ENCODE assay signal across 30 cellular contexts in genomic region chr18:56121669-56122068, GRCh38.
DNase-seq lines count a peak whose midpoint lies in the region; FAIRE-seq and TF ChIP-seq lines count a peak whose summit lies in the region.
"Had no signal": no experiment of that assay in that cellular context is flagged by ENCODE, and none has a peak within 500 bp of the region (broad histone marks: within the 10 kb centered on the region; RNA-seq: fewer than 3 reads in every experiment).

No MANE protein-coding gene starts in this region.

- H3F3A ChIP-seq in SK-N-SH (replicated peaks; ENCODE audit: insufficient read depth) = no peaks in the 10 kb centered on the region

- no peaks in the 10 kb centered on the region for H3K9me3 ChIP-seq in SK-N-MC (ENCODE audit: low read depth, low read length)
- H3K9me3 ChIP-seq in SK-N-SH = no peaks in the 10 kb centered on the region
- H3K9me3 ChIP-seq: A549; BE2C; BLaER1; BLaER1 treated with 17β-estradiol and CSF1 and Interleukin-3, amounts not matched to agents 10 nM and 100 nM; Caco-2 had no signal

- 36% methylated on average over 1 of the region's 1 CpG for WGBS in SK-N-SH (ENCODE audit: low lambda C conversion rate)

- TF ChIP-seq RAD21 in SK-N-SH (IDR thresholded peaks at IDR 0.05; ENCODE audit: low read length) = no peak

- H3K4me2 ChIP-seq in SK-N-SH = no peak overlapping the region
- H3K4me2 ChIP-seq: A549; BLaER1; BLaER1 treated with 17β-estradiol and CSF1 and Interleukin-3, amounts not matched to agents 10 nM and 100 nM had no signal

- no peak overlapping the region for H2AFZ ChIP-seq in SK-N-SH (ENCODE audit: low read depth)

- peak; percentile 5 for FAIRE-seq in islet of Langerhans (lab: Jason Lieb, UNC)
- FAIRE-seq: A204.1, A549 had no signal

- no peaks in the 10 kb centered on the region for H3K4me1 ChIP-seq in SK-N-SH (ENCODE audit: control insufficient read depth in 1 of 2, insufficient read depth in 2 of 2, low read depth in 1 of 2, low read length in 1 of 2)
- H3K4me1 ChIP-seq: A549, BE2C, Caco-2 had no signal

- CTCF ChIA-PET in SK-N-SH (lab: Yijun Ruan, JAX) = no interaction called here

- TF ChIP-seq EP300 in SK-N-SH (IDR thresholded peaks at IDR 0.05; ENCODE audit: borderline replicate concordance in 1 of 2, low read depth in 1 of 2, low read length in 1 of 2) = no peak

- POLR2A ChIA-PET in SK-N-SH (lab: Yijun Ruan, JAX) = no interaction called here

- DNase-seq in SK-N-MC (ENCODE audit: low read depth, low spot score) = peak; percentile 94
- no peak for DNase-seq in SK-N-SH
- DNase-seq in MV-4-11 (lab: John Stamatoyannopoulos, UW) = no peak
- DNase-seq: 8988T; ACHN; AML-193; BE2C; C1 segment of cervical spinal cord; Caco-2; Calu3; CD4-positive, alpha-beta memory T cell; CD4-positive, alpha-beta T cell; CD4-positive, CD25-positive, alpha-beta regulatory T cell; CD8-positive, alpha-beta memory T cell; CD8-positive, alpha-beta T cell; COR-L47; DMS 273 treated with DMSO at 0.1 percent for 48 hours; DMS153; DMS53; DMS79; DMS79 treated with DMSO at 0.1 percent for 48 hours; DND-41; EL had no signal

- no peaks in the 10 kb centered on the region for H4K20me1 ChIP-seq in SK-N-SH (ENCODE audit: insufficient read depth)
- H4K20me1 ChIP-seq: BLaER1; BLaER1 treated with 17β-estradiol and CSF1 and Interleukin-3, amounts not matched to agents 10 nM and 100 nM had no signal

- no peak overlapping the region for H3K9ac ChIP-seq in SK-N-MC (ENCODE audit: insufficient read length)
- no peak overlapping the region for H3K9ac ChIP-seq in SK-N-SH
- H3K9ac ChIP-seq: BLaER1; BLaER1 treated with 17β-estradiol and CSF1 and Interleukin-3, amounts not matched to agents 10 nM and 100 nM had no signal

- no peak for TF ChIP-seq CTCF in SK-N-SH (IDR thresholded peaks at IDR 0.05)

- peak overlapping the region; percentile 47 for H3K4me3 ChIP-seq in SK-N-MC
- no peak overlapping the region for H3K4me3 ChIP-seq in SK-N-SH (ENCODE audit: low read depth in 2 of 2, low read length in 1 of 2)
- H3K4me3 ChIP-seq: A549; BLaER1; BLaER1 treated with 17β-estradiol and CSF1 and Interleukin-3, amounts not matched to agents 10 nM and 100 nM had no signal

- no peaks in the 10 kb centered on the region for H3K27me3 ChIP-seq in SK-N-SH (ENCODE audit: insufficient read depth)
- H3K27me3 ChIP-seq: BE2C; BLaER1; BLaER1 treated with 17β-estradiol and CSF1 and Interleukin-3, amounts not matched to agents 10 nM and 100 nM had no signal

- no peaks in the 10 kb centered on the region for H3K36me3 ChIP-seq in SK-N-MC (ENCODE audit: insufficient read depth, low read length)
- H3K36me3 ChIP-seq in SK-N-SH (replicated peaks in 1 of 2; ENCODE audit: control insufficient read depth in 1 of 2, insufficient read depth in 2 of 2, low read length in 1 of 2) = no peaks in the 10 kb centered on the region
- H3K36me3 ChIP-seq: BE2C; BLaER1; BLaER1 treated with 17β-estradiol and CSF1 and Interleukin-3, amounts not matched to agents 10 nM and 100 nM had no signal

- H3K27ac ChIP-seq in SK-N-MC (no peak overlapping the region), SK-N-SH (ENCODE audit: low read depth in 2 of 2, low read length in 1 of 2) (no peak overlapping the region)
- H3K27ac ChIP-seq: 22Rv1; A549; BLaER1; BLaER1 treated with 17β-estradiol and CSF1 and Interleukin-3, amounts not matched to agents 10 nM and 100 nM; C4-2B had no signal

- H3K9me2 ChIP-seq in SK-N-SH = no peaks in the 10 kb centered on the region

- H3K79me2 ChIP-seq in SK-N-SH (ENCODE audit: insufficient read depth) = no peaks in the 10 kb centered on the region

TF ChIP-seq in SK-N-SH, 30 proteins besides CTCF, POLR2A, EP300 and RAD21:
- TF ChIP-seq MXI1 (IDR thresholded peaks at IDR 0.05; ENCODE audit: low read depth, low read length) (no peak), POLR2AphosphoS5 (IDR thresholded peaks at IDR 0.05; ENCODE audit: low read depth, low read length) (no peak), RXRA (IDR thresholded peaks at IDR 0.05; ENCODE audit: borderline replicate concordance, low read depth) (no peak), SIN3A (IDR thresholded peaks at IDR 0.05; ENCODE audit: borderline replicate concordance, low read depth, low read length) (no peak), FOXM1 (IDR thresholded peaks at IDR 0.05; ENCODE audit: low read depth) (no peak), GABPA (IDR thresholded peaks at IDR 0.05; ENCODE audit: low read depth) (no peak), SMC3 (IDR thresholded peaks at IDR 0.05; ENCODE audit: low read depth, low read length) (no peak), NFIC (IDR thresholded peaks at IDR 0.05; ENCODE audit: borderline replicate concordance) (no peak), RFX5 (IDR thresholded peaks at IDR 0.05; ENCODE audit: low read length) (no peak), GATA2 (CRISPR knock-in tag; IDR thresholded peaks at IDR 0.05) (no peak), TCF12 (IDR thresholded peaks at IDR 0.05) (no peak), USF1 (IDR thresholded peaks at IDR 0.05; ENCODE audit: borderline replicate concordance, low read depth) (no peak), YY1 (IDR thresholded peaks at IDR 0.05; ENCODE audit: low read depth) (no peak), ELF1 (IDR thresholded peaks at IDR 0.05) (no peak), IRF3 (IDR thresholded peaks at IDR 0.05; ENCODE audit: low read depth, low read length) (no peak), NRF1 (IDR thresholded peaks at IDR 0.05; ENCODE audit: low read depth, low read length) (no peak), FOXJ3 (CRISPR knock-in tag; IDR thresholded peaks at IDR 0.05) (no peak), JUND (IDR thresholded peaks at IDR 0.05) (no peak), EZH2phosphoT487 (IDR thresholded peaks at IDR 0.05; ENCODE audit: borderline replicate concordance, low read depth) (no peak), TEAD4 (IDR thresholded peaks at IDR 0.05; ENCODE audit: borderline replicate concordance, insufficient read depth) (no peak)
